In the genomic region with DNA sequence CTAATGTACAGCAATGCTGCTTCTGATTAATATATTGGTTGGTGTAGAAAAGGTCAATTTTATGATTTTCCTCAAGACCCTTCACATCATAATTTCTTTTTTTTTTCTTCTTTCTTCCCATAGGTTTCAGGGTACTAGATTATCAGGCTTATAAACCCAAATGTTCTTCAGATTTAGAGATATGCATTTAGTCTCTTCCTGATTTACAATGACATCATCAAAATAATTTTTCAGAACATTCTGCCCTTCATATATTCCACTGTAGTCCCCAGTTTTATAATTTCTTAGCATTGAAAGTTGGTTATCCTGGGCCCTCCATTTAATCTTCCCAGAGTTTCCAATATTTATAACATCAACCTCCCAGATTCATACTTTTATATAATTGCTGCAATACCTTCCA, we compare ENCODE assay signal across 35 cellular contexts.
"Had no signal": no experiment of that assay in that cellular context is flagged by ENCODE, and none has a peak within 500 bp of the region (broad histone marks: within the 10 kb centered on the region; RNA-seq: fewer than 3 reads in every experiment).

No MANE protein-coding gene starts in this region.

- H3K4me2 ChIP-seq: KMS-11 had no signal

- H3K27ac ChIP-seq: KMS-11 had no signal

- H3K9ac ChIP-seq: KMS-11 had no signal

- H3K9me3 ChIP-seq: MG63 had no signal

- H3K27me3 ChIP-seq: MG63 had no signal

- H3K36me3 ChIP-seq: MG63 had no signal

- H3K4me3 ChIP-seq: MG63 had no signal

- DNase-seq: Karpas-422, Kasumi-1, MG63, MM.1S, MV-4-11, NCI-H1048, NCI-H1092, NCI-H1092 treated with DMSO at 0.1 percent for 48 hours, NCI-H1105, NCI-H1105 treated with DMSO at 0.1 percent for 48 hours, NCI-H1417, NCI-H1417 treated with DMSO at 0.1 percent for 48 hours, NCI-H1436, NCI-H1436 treated with DMSO at 0.1 percent for 48 hours, NCI-H146, NCI-H1694, NCI-H1694 treated with DMSO at 0.1 percent for 48 hours, NCI-H187, NCI-H187 treated with DMSO at 0.1 percent for 48 hours, NCI-H1930, NCI-H2029, NCI-H2029 treated with DMSO at 0.1 percent for 48 hours, NCI-H2081, NCI-H2081 treated with DMSO at 0.1 percent for 48 hours, NCI-H2107, NCI-H2171, NCI-H2171 treated with DMSO at 0.1 percent for 48 hours, NCI-H2227 treated with DMSO at 0.1 percent for 48 hours, NCI-H226, NCI-H345, NCI-H446, NCI-H446 treated with DMSO at 0.1 percent for 48 hours, NCI-H510A, NCI-H510A treated with DMSO at 0.1 percent for 48 hours had no signal
